1 cellular context compared by ENCODE assay signal in genomic region chr1:212611000-212611636, GRCh38.
TF ChIP-seq lines count a peak whose summit lies in the region.

No MANE protein-coding gene starts in this region.

TF ChIP-seq in HCT116, 20 proteins besides CTCF, POLR2A, EP300 and RAD21 (continued from another document):
- TF ChIP-seq ZBTB33 (IDR thresholded peaks at IDR 0.05; ENCODE audit: extremely low read depth, insufficient replicate concordance, low read length) (no peak), SP1 (IDR thresholded peaks at IDR 0.05; ENCODE audit: low read depth) (no peak), CEBPB (IDR thresholded peaks at IDR 0.05; ENCODE audit: low read depth) (no peak), REST (IDR thresholded peaks at IDR 0.05; ENCODE audit: low read depth) (no peak), EGR1 (IDR thresholded peaks at IDR 0.05; ENCODE audit: low read depth) (no peak), SIN3A (IDR thresholded peaks at IDR 0.05; ENCODE audit: low read depth) (no peak), EZH2phosphoT487 (IDR thresholded peaks at IDR 0.05; ENCODE audit: borderline replicate concordance) (no peak), ZFX (IDR thresholded peaks at IDR 0.05) (no peak)
